Comparison of ENCODE assay signal across 18 cellular contexts in genomic region chr14:87411370-87411769, GRCh38.
"Had no signal": no experiment of that assay in that cellular context is flagged by ENCODE, and none has a peak within 500 bp of the region (broad histone marks: within the 10 kb centered on the region; RNA-seq: fewer than 3 reads in every experiment).

No MANE protein-coding gene starts in this region.

- DNase-seq: colonic mucosa; dermis blood vessel endothelial cell; effector CD4-positive, alpha-beta T cell; endodermal cell; erythroblast; foreskin keratinocyte; kidney glomerular epithelial cell; natural killer cell; stimulated activated CD4-positive, alpha-beta T cell treated with anti-CD3 and anti-CD28 coated beads, Interleukin-4, amount 100 ng/mL, for 1 hour; stimulated activated CD8-positive, alpha-beta memory T cell treated with anti-CD3 and anti-CD28 coated beads, Interleukin-4, amount 100 ng/mL, for 48 hours; tibial artery; upper lobe of left lung; uterus had no signal

- H3K4me1 ChIP-seq: colonic mucosa, foreskin keratinocyte, tibial artery, upper lobe of left lung, uterus had no signal

- H3K27ac ChIP-seq: colonic mucosa, foreskin keratinocyte, tibial artery, upper lobe of left lung, uterus had no signal

- H3K4me1 Mint-ChIP-seq: mesothelial cell of epicardium; natural killer cell; stimulated activated effector memory CD8-positive, alpha-beta T cell treated with anti-CD3 and anti-CD28 coated beads, Interleukin-12 subunit alpha, Interleukin-12 subunit beta, amount 100 ng/mL, for 72 hours had no signal

- H3K36me3 Mint-ChIP-seq: mesothelial cell of epicardium; stimulated activated effector memory CD8-positive, alpha-beta T cell treated with anti-CD3 and anti-CD28 coated beads, Interleukin-12 subunit alpha, Interleukin-12 subunit beta, amount 100 ng/mL, for 72 hours had no signal

- H3K27me3 ChIP-seq: colonic mucosa, foreskin keratinocyte, tibial artery, upper lobe of left lung, uterus had no signal

- H3K4me3 ChIP-seq: colonic mucosa, smooth muscle cell, tibial artery, upper lobe of left lung, uterus had no signal

- H3K4me3 Mint-ChIP-seq: endodermal cell; mesothelial cell of epicardium; natural killer cell; neural crest cell; stimulated activated effector memory CD8-positive, alpha-beta T cell treated with anti-CD3 and anti-CD28 coated beads, Interleukin-12 subunit alpha, Interleukin-12 subunit beta, amount 100 ng/mL, for 72 hours; stimulated activated naive CD8-positive, alpha-beta T cell treated with anti-CD3 and anti-CD28 coated beads, Interleukin-15, Interleukin-2, amounts not matched to agents 100 ng/mL and 50 ng/mL, for 24 hours had no signal

- H3K9me3 ChIP-seq: colonic mucosa, tibial artery, upper lobe of left lung, uterus had no signal

- H3K4me2 ChIP-seq: smooth muscle cell had no signal

- H3K36me3 ChIP-seq: colonic mucosa, tibial artery, upper lobe of left lung, uterus had no signal

- H3K27ac Mint-ChIP-seq: endodermal cell; mesothelial cell of epicardium; natural killer cell; stimulated activated effector memory CD8-positive, alpha-beta T cell treated with anti-CD3 and anti-CD28 coated beads, Interleukin-12 subunit alpha, Interleukin-12 subunit beta, amount 100 ng/mL, for 72 hours; stimulated activated naive CD8-positive, alpha-beta T cell treated with anti-CD3 and anti-CD28 coated beads, Interleukin-15, Interleukin-2, amounts not matched to agents 100 ng/mL and 50 ng/mL, for 24 hours had no signal

- H3K9me3 Mint-ChIP-seq: mesothelial cell of epicardium had no signal

- H3K27me3 Mint-ChIP-seq: stimulated activated naive CD8-positive, alpha-beta T cell treated with anti-CD3 and anti-CD28 coated beads, Interleukin-15, Interleukin-2, amounts not matched to agents 100 ng/mL and 50 ng/mL, for 24 hours had no signal
